1 cellular context compared by ENCODE assay signal in genomic region chr2:118689456-118689855, GRCh38.
A peak's percentile ranks its signal among the peaks of the same experiment; 100 is the strongest.
TF ChIP-seq lines count a peak whose summit lies in the region.

No MANE protein-coding gene starts in this region.

TF ChIP-seq in K562, 482 proteins besides CTCF, POLR2A, EP300 and RAD21 (continued from another document):
- TF ChIP-seq MGA (IDR thresholded peaks at IDR 0.05) (peak; percentile 45), USF1 (CRISPR knock-in tag; IDR thresholded peaks at IDR 0.05) (peak; percentile 89)
